8 cellular contexts compared by ENCODE assay signal in genomic region chr16:88743693-88744519, GRCh38. TPM values are rescaled to one million over a fixed set of nuclear protein-coding genes. Genes with fewer than 3 reads are reported as not detected.
DNase-seq lines count a peak whose midpoint lies in the region; ATAC-seq and TF ChIP-seq lines count a peak whose summit lies in the region.

No MANE protein-coding gene starts in this region.

- H3K4me3 ChIP-seq in NB4 (ENCODE audit: low read depth, low read length) = no peak overlapping the region

- peak; percentile 83 for TF ChIP-seq CTCF in NB4 (IDR thresholded peaks at IDR 0.05; ENCODE audit: low read depth, low read length)
- peak; percentile 96 for TF ChIP-seq CTCF in chondrocyte (IDR thresholded peaks at IDR 0.05)

- H3K4me3 Mint-ChIP-seq in chondrocyte (ENCODE audit: unreplicated experiment) = no peak overlapping the region

- ATAC-seq in left lobe of liver (peak; percentile 86), HG02588 (IDR thresholded peaks at IDR 0.05; ENCODE audit: unreplicated experiment) (no peak)

- H3K9me3 Mint-ChIP-seq in chondrocyte (ENCODE audit: low read depth) = no peaks in the 10 kb centered on the region

- no peaks in the 10 kb centered on the region for H3K4me1 Mint-ChIP-seq in chondrocyte (ENCODE audit: low read depth)

- no peaks in the 10 kb centered on the region for H3K27me3 Mint-ChIP-seq in chondrocyte (ENCODE audit: low read depth)

- peaks cover 2% of the 10 kb centered on the region for H3K36me3 Mint-ChIP-seq in chondrocyte (ENCODE audit: low read depth)

- H3K27ac Mint-ChIP-seq in chondrocyte (ENCODE audit: unreplicated experiment) = no peak overlapping the region

- peak; percentile 95 for DNase-seq in GM03348 (ENCODE audit: low spot score)
- DNase-seq in NB4 (ENCODE audit: low read depth) = peak; percentile 66
- peak; percentile 83 for DNase-seq in activated CD4-positive, alpha-beta T cell treated with anti-CD3 and anti-CD28 coated beads for 48 hours
- DNase-seq in chondrocyte (ENCODE audit: low spot score) = no peak
- DNase-seq in left lobe of liver (ENCODE audit: low spot score) = peak; percentile 80
- DNase-seq in stimulated activated CD4-positive, alpha-beta T cell treated with anti-CD3 and anti-CD28 coated beads, Interleukin-4, amount 100 ng/mL, for 4 hours = peak; percentile 70 to 77
- no peak for DNase-seq in putamen (ENCODE audit: low spot score)

- TF ChIP-seq POLR2A in NB4 (IDR thresholded peaks at IDR 0.05; ENCODE audit: extremely low read depth, insufficient read length) = no peak

RNA-seq across cellular contexts. Expression of gene CTU2, which starts 37.6 kb away (rescaled TPM):
- 20.7 to 37.1 TPM (median 24.1 TPM) in 3 replicates for total RNA-seq in chondrocyte
- total RNA-seq in left lobe of liver = 8.3 TPM

RNA-seq across cellular contexts. Expression of gene RNF166, which starts 37.7 kb away (rescaled TPM):
- total RNA-seq in chondrocyte = 12.8 to 15.5 TPM (median 14.3 TPM) in 3 replicates
- total RNA-seq in left lobe of liver = 10.4 TPM

RNA-seq across cellular contexts. Expression of gene PIEZO1, which starts 41.1 kb away (rescaled TPM):
- total RNA-seq in chondrocyte = 134 to 209 TPM (median 208 TPM) in 3 replicates
- 67.8 TPM for total RNA-seq in left lobe of liver

RNA-seq across cellular contexts. Expression of gene SNAI3, which starts 57.6 kb away (rescaled TPM):
- total RNA-seq in chondrocyte = not detected in 3 replicates
- 0.43 TPM for total RNA-seq in left lobe of liver

RNA-seq across cellular contexts. Expression of gene CDT1, which starts 59.7 kb away (rescaled TPM):
- total RNA-seq in chondrocyte (2.9 to 11.7 TPM (median 3.7 TPM) in 3 replicates), left lobe of liver (0.50 TPM)

Comparison
In these comparisons a context has a peak if more than half of its experiments do, and no peak if none do; other contexts are left out.
1. DNase-seq: peak in GM03348 (single experiment), NB4 (single experiment), activated CD4-positive, alpha-beta T cell treated with anti-CD3 and anti-CD28 coated beads for 48 hours (single experiment), left lobe of liver (single experiment) and stimulated activated CD4-positive, alpha-beta T cell treated with anti-CD3 and anti-CD28 coated beads, Interleukin-4, amount 100 ng/mL, for 4 hours (2 of 2); none in chondrocyte (single experiment) and putamen (single experiment).